ENCODE assay signal across 9 cellular contexts in genomic region chr7:27187702-27188665, GRCh38. TPM values are rescaled to one million over a fixed set of nuclear protein-coding genes. Genes with fewer than 3 reads are reported as not detected.
DNase-seq lines count a peak whose midpoint lies in the region; ATAC-seq and TF ChIP-seq lines count a peak whose summit lies in the region.
"Had no signal": no experiment of that assay in that cellular context is flagged by ENCODE, and none has a peak within 500 bp of the region (broad histone marks: within the 10 kb centered on the region; RNA-seq: fewer than 3 reads in every experiment).

No MANE protein-coding gene starts in this region.

- POLR2A ChIA-PET in activated CD4-positive, alpha-beta T cell treated with anti-CD3 and anti-CD28 coated beads for 36 hours (lab: Charles Lee), result interaction anchor here (1.2 kb wide), 1 partner anchor 59 kb away, joined by 5 read pairs; no protein-coding TSS in a partner anchor

- H3K4me3 Mint-ChIP-seq in activated CD4-positive, alpha-beta T cell treated with anti-CD3 and anti-CD28 coated beads for 36 hours, result peak overlapping the region; percentile 44
- peak overlapping the region; percentile 73 for H3K4me3 Mint-ChIP-seq in activated T-helper 17 cell treated with anti-CD3 and anti-CD28 coated beads, Interleukin-2, amount 50 U/mL, for 72 hours

- no peaks in the 10 kb centered on the region for H3K36me3 Mint-ChIP-seq in activated CD4-positive, alpha-beta T cell treated with anti-CD3 and anti-CD28 coated beads for 36 hours (ENCODE audit: low read depth)
- H3K36me3 Mint-ChIP-seq in activated T-helper 17 cell treated with anti-CD3 and anti-CD28 coated beads, Interleukin-2, amount 50 U/mL, for 72 hours (ENCODE audit: low read depth), result peaks cover 24% of the 10 kb centered on the region

- H3K9me3 ChIP-seq in right lobe of liver (no peaks in the 10 kb centered on the region), subcutaneous abdominal adipose tissue (ENCODE audit: control insufficient read depth in 5 of 5, low read length in 5 of 5) (no peaks in the 10 kb centered on the region)

- H3K4me1 ChIP-seq in right lobe of liver (peaks cover 0 to 28% (median 3%) of the 10 kb centered on the region in 4 donors), subcutaneous abdominal adipose tissue (ENCODE audit: control insufficient read depth in 5 of 5, insufficient read depth in 5 of 5, low read length in 5 of 5) (peaks cover 0 to 67% (median 54%) of the 10 kb centered on the region in 5 donors)

- no peak overlapping the region for H3K27ac ChIP-seq in right lobe of liver
- no peak overlapping the region for H3K27ac ChIP-seq in subcutaneous abdominal adipose tissue (ENCODE audit: low read depth, low read length)

- ATAC-seq in activated CD4-positive, alpha-beta T cell treated with anti-CD3 and anti-CD28 coated beads for 36 hours, result no peak
- ATAC-seq in activated T-helper 17 cell treated with anti-CD3 and anti-CD28 coated beads, Interleukin-2, amount 50 U/mL, for 72 hours (replicated peaks), result no peak
- ATAC-seq in right lobe of liver (no peak), GM21528 (IDR thresholded peaks at IDR 0.05; ENCODE audit: low FRiP score, unreplicated experiment) (no peak)

- peak overlapping the region; percentile 11 for H3K27ac Mint-ChIP-seq in activated CD4-positive, alpha-beta T cell treated with anti-CD3 and anti-CD28 coated beads for 36 hours
- H3K27ac Mint-ChIP-seq in activated T-helper 17 cell treated with anti-CD3 and anti-CD28 coated beads, Interleukin-2, amount 50 U/mL, for 72 hours, result peak overlapping the region; percentile 48

- no peak for TF ChIP-seq POLR2A in right lobe of liver (IDR thresholded peaks at IDR 0.05)

- peaks cover 41% of the 10 kb centered on the region for H3K4me1 Mint-ChIP-seq in activated CD4-positive, alpha-beta T cell treated with anti-CD3 and anti-CD28 coated beads for 36 hours
- H3K4me1 Mint-ChIP-seq in activated T-helper 17 cell treated with anti-CD3 and anti-CD28 coated beads, Interleukin-2, amount 50 U/mL, for 72 hours, result peaks cover 16% of the 10 kb centered on the region

- intact Hi-C loops in activated CD4-positive, alpha-beta T cell treated with anti-CD3 and anti-CD28 coated beads for 36 hours (cut with DNase I, micrococcal nuclease), result loop anchor here (2.0 to 5.0 kb wide), 2 partner anchors 13 to 36 kb away; partner anchors contain the start of genes HOXA3 (in 2 of the 2) and HOXA13 (in 1 of the 2)
- intact Hi-C loops in right lobe of liver (cut with DNase I), result no loop called here

- TF ChIP-seq CTCF in right lobe of liver (IDR thresholded peaks at IDR 0.05), result no peak

- H3K36me3 ChIP-seq in right lobe of liver, result no peaks in the 10 kb centered on the region
- no peaks in the 10 kb centered on the region for H3K36me3 ChIP-seq in subcutaneous abdominal adipose tissue (ENCODE audit: control insufficient read depth in 5 of 5, insufficient read depth in 5 of 5, low read length in 5 of 5)

- peaks cover 74% of the 10 kb centered on the region for H3K27me3 Mint-ChIP-seq in activated CD4-positive, alpha-beta T cell treated with anti-CD3 and anti-CD28 coated beads for 36 hours
- peaks cover 61% of the 10 kb centered on the region for H3K27me3 Mint-ChIP-seq in activated T-helper 17 cell treated with anti-CD3 and anti-CD28 coated beads, Interleukin-2, amount 50 U/mL, for 72 hours

- H3K4me3 ChIP-seq in right lobe of liver (no peak overlapping the region), subcutaneous abdominal adipose tissue (ENCODE audit: low read depth in 1 of 5, low read length in 5 of 5) (peak overlapping the region; percentile 4 to 51 (median 36))

- H3K9me3 Mint-ChIP-seq in activated CD4-positive, alpha-beta T cell treated with anti-CD3 and anti-CD28 coated beads for 36 hours (ENCODE audit: low read depth), result no peaks in the 10 kb centered on the region
- no peaks in the 10 kb centered on the region for H3K9me3 Mint-ChIP-seq in activated T-helper 17 cell treated with anti-CD3 and anti-CD28 coated beads, Interleukin-2, amount 50 U/mL, for 72 hours

- CTCF ChIA-PET in activated CD4-positive, alpha-beta T cell treated with anti-CD3 and anti-CD28 coated beads for 36 hours (lab: Charles Lee), result interaction anchor here (0.6 to 3.2 kb wide), 11 partner anchors 7 to 865 kb away, joined by 3 to 22 read pairs (median 3); partner anchors contain the start of genes EVX1 and HOXA13

- H3K27me3 ChIP-seq in right lobe of liver (peaks cover 17 to 88% of the 10 kb centered on the region in 2 donors), subcutaneous abdominal adipose tissue (ENCODE audit: control insufficient read depth in 5 of 5, insufficient read depth in 4 of 5, low read length in 5 of 5) (peaks cover 11 to 74% (median 71%) of the 10 kb centered on the region in 5 donors)

- peak overlapping the region in 1 of 5 donors; percentile 7 for H3K9ac ChIP-seq in subcutaneous abdominal adipose tissue (ENCODE audit: low read length in 5 of 5)

- DNase-seq in activated CD4-positive, alpha-beta T cell treated with anti-CD3 and anti-CD28 coated beads for 36 hours, result no peak
- DNase-seq in activated CD4-positive, alpha-beta T cell treated with anti-CD3 and anti-CD28 coated beads, Interleukin-2, amount 50 U/mL, for 4 hours, result no peak
- DNase-seq in right lobe of liver, result peak in 2 of 3 donors; percentile 32 to 36
- no peak for DNase-seq in stimulated activated naive CD4-positive, alpha-beta T cell treated with Interleukin-2 at 50 U/mL for 16 hours (lab: John Stamatoyannopoulos, UW)
- no peak for DNase-seq in D341Med (ENCODE audit: low spot score)
- DNase-seq: KG1 had no signal

- 4% methylated on average over 36 of the region's 55 CpGs for WGBS in right lobe of liver (ENCODE audit: insufficient coverage, low coverage, low lambda C conversion rate, missing lambda C conversion rate)

RNA-seq across cellular contexts. Expression of gene HOXA11, which starts 3.0 kb away (rescaled TPM):
- not detected for total RNA-seq in activated CD4-positive, alpha-beta T cell treated with anti-CD3 and anti-CD28 coated beads for 36 hours
- not detected for total RNA-seq in activated T-helper 17 cell treated with anti-CD3 and anti-CD28 coated beads, Interleukin-2, amount 50 U/mL, for 72 hours
- not detected for total RNA-seq in right lobe of liver

RNA-seq across cellular contexts. Expression of gene HOXA13, which starts 11.9 kb away (rescaled TPM):
- not detected for total RNA-seq in activated CD4-positive, alpha-beta T cell treated with anti-CD3 and anti-CD28 coated beads for 36 hours
- not detected for total RNA-seq in activated T-helper 17 cell treated with anti-CD3 and anti-CD28 coated beads, Interleukin-2, amount 50 U/mL, for 72 hours
- not detected for total RNA-seq in right lobe of liver

RNA-seq across cellular contexts. Expression of gene HOXA10, which starts 13.9 kb away (rescaled TPM):
- not detected for total RNA-seq in activated CD4-positive, alpha-beta T cell treated with anti-CD3 and anti-CD28 coated beads for 36 hours
- not detected for total RNA-seq in activated T-helper 17 cell treated with anti-CD3 and anti-CD28 coated beads, Interleukin-2, amount 50 U/mL, for 72 hours
- total RNA-seq in right lobe of liver, result not detected

RNA-seq across cellular contexts. Expression of gene HOXA9, which starts 22.6 kb away (rescaled TPM):
- total RNA-seq in activated CD4-positive, alpha-beta T cell treated with anti-CD3 and anti-CD28 coated beads for 36 hours, result not detected
- not detected for total RNA-seq in activated T-helper 17 cell treated with anti-CD3 and anti-CD28 coated beads, Interleukin-2, amount 50 U/mL, for 72 hours
- under 1 TPM in 1 of 6 experiments, not detected in 5; 0.09 TPM for total RNA-seq in right lobe of liver

RNA-seq across cellular contexts. Expression of gene HOXA7, which starts 31.5 kb away (rescaled TPM):
- total RNA-seq in activated CD4-positive, alpha-beta T cell treated with anti-CD3 and anti-CD28 coated beads for 36 hours, result not detected
- total RNA-seq in activated T-helper 17 cell treated with anti-CD3 and anti-CD28 coated beads, Interleukin-2, amount 50 U/mL, for 72 hours, result not detected
- total RNA-seq in right lobe of liver, result not detected

Comparison
In these comparisons a context has a peak if more than half of its experiments do, and no peak if none do; other contexts are left out.
1. DNase-seq: peak in right lobe of liver (2 of 3); none in activated CD4-positive, alpha-beta T cell treated with anti-CD3 and anti-CD28 coated beads for 36 hours (single experiment), activated CD4-positive, alpha-beta T cell treated with anti-CD3 and anti-CD28 coated beads, Interleukin-2, amount 50 U/mL, for 4 hours (0 of 2), stimulated activated naive CD4-positive, alpha-beta T cell treated with Interleukin-2 at 50 U/mL for 16 hours (single experiment) and D341Med (single experiment).
2. H3K4me3 ChIP-seq: peak in subcutaneous abdominal adipose tissue (5 of 5); none in right lobe of liver (0 of 3).
3. intact Hi-C loops: an anchor here in activated CD4-positive, alpha-beta T cell treated with anti-CD3 and anti-CD28 coated beads for 36 hours (2.0 to 5.0 kb wide); none called in right lobe of liver.